ENCODE assay signal across 1 cellular context in the genomic region with DNA sequence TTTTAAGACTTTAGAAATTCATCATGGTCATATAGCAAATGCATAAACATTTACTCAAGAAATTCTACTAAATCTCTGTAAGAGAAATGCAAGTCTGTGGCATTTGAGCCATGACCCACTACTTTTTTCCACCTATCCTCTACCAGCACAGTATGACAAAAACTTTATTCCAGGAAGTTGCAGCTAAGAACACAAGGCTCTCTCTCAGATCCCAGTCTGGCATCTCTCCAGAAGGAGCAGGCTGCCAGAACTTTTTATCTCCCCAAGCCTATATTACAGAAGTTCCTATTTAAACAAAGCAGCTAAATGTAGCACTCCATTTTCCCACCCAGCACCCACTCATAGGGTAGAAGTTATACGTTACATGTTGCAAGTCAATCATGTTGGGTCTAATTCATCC.
TF ChIP-seq lines count a peak whose summit lies in the region.

No MANE protein-coding gene starts in this region.

TF ChIP-seq in endothelial cell of umbilical vein, 7 proteins besides CTCF, POLR2A, EP300 and RAD21:
- TF ChIP-seq JUN (IDR thresholded peaks at IDR 0.05; ENCODE audit: borderline replicate concordance, insufficient read depth, insufficient read length, low read depth) (no peak), GATA2 (IDR thresholded peaks at IDR 0.05; ENCODE audit: insufficient read depth, insufficient read length, low read depth, low read length) (no peak), EZH2 (IDR thresholded peaks at IDR 0.05; ENCODE audit: borderline replicate concordance, low read depth, low read length, severe bottlenecking) (no peak), MYC (IDR thresholded peaks at IDR 0.05; ENCODE audit: low read depth, low read length) (no peak)
TF ChIP-seq in endothelial cell of umbilical vein: peak in this region for 0.
